ENCODE assay signal across 1 cellular context in the genomic region with DNA sequence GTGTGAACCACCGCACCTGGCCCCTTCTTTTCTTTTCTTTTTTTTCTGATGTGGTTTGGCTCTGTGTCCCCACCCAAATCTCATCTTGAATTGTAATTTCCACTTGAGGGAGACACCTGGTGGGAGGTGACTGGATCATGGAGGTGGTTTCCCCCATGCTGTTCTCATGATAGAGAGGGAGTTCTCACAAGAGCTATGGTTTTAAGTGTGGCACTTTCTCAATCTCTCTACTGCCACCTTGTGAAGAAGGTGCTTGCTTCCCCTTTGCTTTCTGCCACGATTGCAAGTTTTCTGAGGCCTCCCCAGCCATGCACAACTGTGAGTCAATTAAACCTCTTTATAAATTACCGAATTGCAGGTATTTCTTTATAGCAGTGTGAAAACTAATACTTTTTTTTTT.
A peak's percentile ranks its signal among the peaks of the same experiment; 100 is the strongest.
TF ChIP-seq lines count a peak whose summit lies in the region.

No MANE protein-coding gene starts in this region.

TF ChIP-seq in K562, 482 proteins besides CTCF, POLR2A, EP300 and RAD21:
- no peak for TF ChIP-seq PHTF2 (CRISPR knock-in tag; IDR thresholded peaks at IDR 0.05)
- TF ChIP-seq C11orf30 (IDR thresholded peaks at IDR 0.05; ENCODE audit: low read depth), result peak; percentile 20; the same call in 1 of the 2 replicates
- no peak for TF ChIP-seq PHB2 (IDR thresholded peaks at IDR 0.05; ENCODE audit: low read depth)
- no peak for TF ChIP-seq EWSR1 (IDR thresholded peaks at IDR 0.05; ENCODE audit: borderline replicate concordance, low read depth, partially characterized antibody)
- TF ChIP-seq TAF1 (IDR thresholded peaks at IDR 0.05; ENCODE audit: control insufficient read depth, extremely low read depth, insufficient read depth, low read length, severe bottlenecking), result no peak
- peak; percentile 33 for TF ChIP-seq ZNF316 (IDR thresholded peaks at IDR 0.05)
